Comparison of ENCODE assay signal across 15 cellular contexts in the genomic region with DNA sequence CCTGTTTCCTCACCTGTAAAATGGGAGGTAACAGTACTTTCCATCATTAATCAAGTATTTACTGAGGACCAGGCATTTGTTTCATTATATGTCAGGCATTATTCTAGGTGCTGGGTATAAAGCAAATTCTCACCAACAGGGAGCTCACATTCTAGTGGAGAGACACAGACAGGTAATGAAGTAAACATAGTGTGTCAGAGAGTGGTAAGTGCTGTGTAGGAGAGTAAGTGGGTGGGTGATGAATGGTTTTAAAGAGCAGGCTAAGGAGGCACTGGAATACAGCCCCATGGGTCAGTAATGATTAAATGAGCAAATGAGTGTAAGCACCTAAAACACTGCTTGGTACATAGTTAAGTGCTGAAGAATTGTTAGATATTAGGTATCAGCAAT.
DNase-seq lines count a peak whose midpoint lies in the region; ATAC-seq and TF ChIP-seq lines count a peak whose summit lies in the region.
"Had no signal": no experiment of that assay in that cellular context is flagged by ENCODE, and none has a peak within 500 bp of the region (broad histone marks: within the 10 kb centered on the region; RNA-seq: fewer than 3 reads in every experiment).

No MANE protein-coding gene starts in this region.

- no peaks in the 10 kb centered on the region for H3K9me3 Mint-ChIP-seq in activated CD8-positive, alpha-beta memory T cell treated with anti-CD3 and anti-CD28 coated beads, Interleukin-2, amount 10 ng/mL, durations not matched to agents 7 days and 5 days (ENCODE audit: low read depth)
- no peaks in the 10 kb centered on the region for H3K9me3 Mint-ChIP-seq in stimulated activated memory B cell treated with anti-CD40 and anti-IgM and Interleukin-4, amounts not matched to agents 10 μg/mL and 1 μg/mL and 100 μg/mL, for 72 hours
- H3K9me3 Mint-ChIP-seq: WTC11 had no signal

- H3K4me3 ChIP-seq in esophagus muscularis mucosa (no peak overlapping the region), osteoblast (ENCODE audit: insufficient read depth, low read length) (no peak overlapping the region), right cardiac atrium (ENCODE audit: low read length) (no peak overlapping the region)
- H3K4me3 ChIP-seq: K562, upper lobe of right lung had no signal

- intact Hi-C loops in esophagus muscularis mucosa (cut with DNase I) = no loop called here
- intact Hi-C loops in right cardiac atrium (cut with DNase I) = loop anchor here in 2 of 4 donors (10.0 kb wide), 2 partner anchors 124 to 374 kb away; a partner anchor contains a TSS
- intact Hi-C loops in left ventricle myocardium superior (cut with micrococcal nuclease) = no loop called here

- no peaks in the 10 kb centered on the region for H3K27me3 ChIP-seq in esophagus muscularis mucosa
- H3K27me3 ChIP-seq in osteoblast (ENCODE audit: insufficient read depth, low read length) = no peaks in the 10 kb centered on the region
- no peaks in the 10 kb centered on the region for H3K27me3 ChIP-seq in right cardiac atrium (ENCODE audit: control insufficient read depth, insufficient read depth)
- H3K27me3 ChIP-seq: upper lobe of right lung had no signal

- no peak overlapping the region for H3K4me2 ChIP-seq in osteoblast (ENCODE audit: insufficient read depth, low read length)

- H3K36me3 Mint-ChIP-seq in activated CD8-positive, alpha-beta memory T cell treated with anti-CD3 and anti-CD28 coated beads, Interleukin-2, amount 10 ng/mL, durations not matched to agents 7 days and 5 days = no peaks in the 10 kb centered on the region
- H3K36me3 Mint-ChIP-seq in stimulated activated memory B cell treated with anti-CD40 and anti-IgM and Interleukin-4, amounts not matched to agents 10 μg/mL and 1 μg/mL and 100 μg/mL, for 72 hours = no peaks in the 10 kb centered on the region

- no peak for TF ChIP-seq POLR2A in esophagus muscularis mucosa (IDR thresholded peaks at IDR 0.05; ENCODE audit: low read depth)

- H3K4me1 Mint-ChIP-seq in activated CD8-positive, alpha-beta memory T cell treated with anti-CD3 and anti-CD28 coated beads, Interleukin-2, amount 10 ng/mL, durations not matched to agents 7 days and 5 days = peaks cover 22% of the 10 kb centered on the region
- H3K4me1 Mint-ChIP-seq in stimulated activated memory B cell treated with anti-CD40 and anti-IgM and Interleukin-4, amounts not matched to agents 10 μg/mL and 1 μg/mL and 100 μg/mL, for 72 hours = peaks cover 22% of the 10 kb centered on the region

- DNase-seq in activated CD8-positive, alpha-beta memory T cell treated with anti-CD3 and anti-CD28 coated beads, Interleukin-2, amount 10 ng/mL, durations not matched to agents 7 days and 5 days = no peak
- DNase-seq in activated CD8-positive, alpha-beta memory T cell treated with anti-CD3 and anti-CD28 coated beads, Interleukin-2, amount 50 U/mL, for 4 hours = no peak
- DNase-seq in esophagus muscularis mucosa (ENCODE audit: extremely low spot score) (peak; percentile 4), osteoblast (ENCODE audit: insufficient read length, low spot score, missing footprints) (no peak), right cardiac atrium (no peak), left ventricle myocardium superior (no peak)
- DNase-seq: cerebellar nuclear complex, EL, NCI-H774, upper lobe of right lung had no signal

- CTCF ChIA-PET in activated CD8-positive, alpha-beta memory T cell treated with anti-CD3 and anti-CD28 coated beads, Interleukin-2, amount 10 ng/mL, durations not matched to agents 7 days and 5 days (lab: Charles Lee) = interaction anchor here (0.6 to 8.2 kb wide), 5 partner anchors 26 to 514 kb away, joined by 3 to 154 read pairs (median 4); no protein-coding TSS in a partner anchor

- no peak overlapping the region for H2AFZ ChIP-seq in osteoblast (ENCODE audit: low read length)

- no peak overlapping the region for H3K4me3 Mint-ChIP-seq in activated CD8-positive, alpha-beta memory T cell treated with anti-CD3 and anti-CD28 coated beads, Interleukin-2, amount 10 ng/mL, durations not matched to agents 7 days and 5 days
- H3K4me3 Mint-ChIP-seq in stimulated activated memory B cell treated with anti-CD40 and anti-IgM and Interleukin-4, amounts not matched to agents 10 μg/mL and 1 μg/mL and 100 μg/mL, for 72 hours = no peak overlapping the region
- H3K4me3 Mint-ChIP-seq: WTC11 had no signal

- H3K4me1 ChIP-seq in esophagus muscularis mucosa (peaks cover 8 to 19% (median 13%) of the 10 kb centered on the region in 4 donors), osteoblast (ENCODE audit: insufficient read depth, low read length) (peaks cover 13% of the 10 kb centered on the region), right cardiac atrium (ENCODE audit: control insufficient read depth, insufficient read depth, low read length) (peaks cover 5% of the 10 kb centered on the region)

- H3K9me3 ChIP-seq in esophagus muscularis mucosa (no peaks in the 10 kb centered on the region), osteoblast (ENCODE audit: low read depth, low read length) (no peaks in the 10 kb centered on the region), right cardiac atrium (ENCODE audit: control insufficient read depth, low read length) (no peaks in the 10 kb centered on the region)
- H3K9me3 ChIP-seq: upper lobe of right lung had no signal

- H3K36me3 ChIP-seq in esophagus muscularis mucosa (no peaks in the 10 kb centered on the region), osteoblast (ENCODE audit: insufficient read depth, low read length) (no peaks in the 10 kb centered on the region)
- H3K36me3 ChIP-seq: upper lobe of right lung had no signal

- peak overlapping the region in 1 of 4 donors; percentile 53 for H3K27ac ChIP-seq in esophagus muscularis mucosa (replicated peaks in 1 of 4)
- no peak overlapping the region for H3K27ac ChIP-seq in osteoblast (ENCODE audit: low read depth, low read length)
- no peak overlapping the region for H3K27ac ChIP-seq in right cardiac atrium (ENCODE audit: low read length)
- H3K27ac ChIP-seq: HL-60 had no signal

- no peak for TF ChIP-seq CTCF in esophagus muscularis mucosa (IDR thresholded peaks at IDR 0.05)
- no peak for TF ChIP-seq CTCF in osteoblast (IDR thresholded peaks at IDR 0.05; ENCODE audit: extremely low read depth, low read depth, low read length)

- H3K27ac Mint-ChIP-seq in activated CD8-positive, alpha-beta memory T cell treated with anti-CD3 and anti-CD28 coated beads, Interleukin-2, amount 10 ng/mL, durations not matched to agents 7 days and 5 days = no peak overlapping the region
- H3K27ac Mint-ChIP-seq in stimulated activated memory B cell treated with anti-CD40 and anti-IgM and Interleukin-4, amounts not matched to agents 10 μg/mL and 1 μg/mL and 100 μg/mL, for 72 hours = peak overlapping the region; percentile 69

- no peaks in the 10 kb centered on the region for H4K20me1 ChIP-seq in osteoblast (ENCODE audit: insufficient read depth, low read length)

- H3K79me2 ChIP-seq in osteoblast (ENCODE audit: insufficient read depth, low read length) = no peaks in the 10 kb centered on the region

- H3K27me3 Mint-ChIP-seq in activated CD8-positive, alpha-beta memory T cell treated with anti-CD3 and anti-CD28 coated beads, Interleukin-2, amount 10 ng/mL, durations not matched to agents 7 days and 5 days = peaks cover 9% of the 10 kb centered on the region
- H3K27me3 Mint-ChIP-seq in stimulated activated memory B cell treated with anti-CD40 and anti-IgM and Interleukin-4, amounts not matched to agents 10 μg/mL and 1 μg/mL and 100 μg/mL, for 72 hours = no peaks in the 10 kb centered on the region

- peak; percentile 26 for ATAC-seq in activated CD8-positive, alpha-beta memory T cell treated with anti-CD3 and anti-CD28 coated beads, Interleukin-2, amount 10 ng/mL, durations not matched to agents 7 days and 5 days
- ATAC-seq in HG03520 (IDR thresholded peaks at IDR 0.05; ENCODE audit: unreplicated experiment) = peak; percentile 11
- ATAC-seq in stimulated activated memory B cell treated with anti-CD40 and anti-IgM and Interleukin-4, amounts not matched to agents 10 μg/mL and 1 μg/mL and 100 μg/mL, for 72 hours = no peak
- ATAC-seq in right cardiac atrium = no peak
- no peak for ATAC-seq in left ventricle myocardium superior
- ATAC-seq: K562, WTC11 had no signal

- TF ChIP-seq EP300 in esophagus muscularis mucosa (IDR thresholded peaks at IDR 0.05) = no peak

Comparison
In these comparisons a context has a peak if more than half of its experiments do, and no peak if none do; other contexts are left out.
1. ATAC-seq: peak in activated CD8-positive, alpha-beta memory T cell treated with anti-CD3 and anti-CD28 coated beads, Interleukin-2, amount 10 ng/mL, durations not matched to agents 7 days and 5 days (single experiment) and HG03520 (single experiment); none in stimulated activated memory B cell treated with anti-CD40 and anti-IgM and Interleukin-4, amounts not matched to agents 10 μg/mL and 1 μg/mL and 100 μg/mL, for 72 hours (single experiment), right cardiac atrium (0 of 2) and left ventricle myocardium superior (single experiment).